Comparison of ENCODE assay signal across 8 cellular contexts in the genomic region with DNA sequence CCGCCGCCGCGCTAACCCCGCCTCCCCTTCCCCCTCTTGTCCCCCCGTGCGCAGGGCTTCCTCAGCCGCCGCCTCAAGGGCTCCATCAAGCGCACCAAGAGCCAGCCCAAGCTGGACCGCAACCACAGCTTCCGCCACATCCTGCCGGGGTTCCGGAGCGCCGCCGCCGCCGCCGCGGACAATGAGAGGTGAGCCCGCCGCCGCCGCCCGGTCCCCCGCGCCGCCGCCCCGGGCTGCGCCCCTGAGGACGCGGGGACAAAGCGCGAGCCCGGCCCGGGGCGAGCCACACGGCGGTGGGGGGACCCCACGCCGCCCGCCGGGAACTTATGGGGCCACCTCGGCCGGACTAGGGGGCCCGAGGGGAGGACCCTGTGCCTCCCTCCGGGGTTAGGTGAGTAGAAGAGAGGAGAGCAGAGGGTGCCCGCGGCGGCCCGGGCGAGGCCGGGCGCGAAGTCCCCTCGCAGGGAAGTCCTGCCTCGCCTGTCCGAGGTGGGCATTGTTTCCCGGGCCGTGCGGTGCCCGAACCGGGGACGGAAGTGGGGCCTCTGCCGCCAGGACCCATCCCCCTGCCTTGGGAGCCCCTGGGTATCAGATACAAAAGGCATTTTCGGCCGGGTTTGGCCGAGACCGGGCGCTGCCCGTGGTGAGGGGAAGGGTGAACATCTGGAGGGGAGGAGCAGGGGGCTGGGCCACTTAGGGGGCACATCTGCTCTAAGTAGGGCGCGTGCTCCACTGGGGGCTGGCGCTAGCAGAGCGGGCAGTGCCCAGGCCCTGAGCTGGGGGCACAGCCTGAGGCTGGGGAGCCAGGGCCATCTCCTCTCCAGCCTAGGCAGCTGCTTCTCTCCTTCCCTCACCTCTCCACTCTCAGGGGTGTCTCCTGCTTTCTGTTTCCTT. TPM values are rescaled to one million over a fixed set of nuclear protein-coding genes. Genes with fewer than 3 reads are reported as not detected.
DNase-seq lines count a peak whose midpoint lies in the region; ATAC-seq, FAIRE-seq and TF ChIP-seq lines count a peak whose summit lies in the region.

No MANE protein-coding gene starts in this region.

- H3K9me3 ChIP-seq in GM12878 (replicated peaks; ENCODE audit: control insufficient read depth, insufficient read depth, low read length): no peaks in the 10 kb centered on the region

- no peak overlapping the region for H3K27ac ChIP-seq in GM12878 (ENCODE audit: control insufficient read depth, insufficient read depth)

- CTCF ChIA-PET in GM12878 (lab: Yijun Ruan, JAX): no interaction called here

- H3K27me3 ChIP-seq in GM12878 (replicated peaks in 1 of 2; ENCODE audit: control insufficient read depth in 2 of 2, insufficient read depth in 2 of 2, low read length in 1 of 2): peaks cover 7 to 21% of the 10 kb centered on the region in 2 experiments

- RAD21 ChIA-PET in GM12878 (lab: Charles Lee; ENCODE audit: unreplicated experiment): no interaction called here

- H3K9ac ChIP-seq in GM12878 (ENCODE audit: control insufficient read depth, insufficient read depth, low read length): no peak overlapping the region

- TF ChIP-seq POLR2A in GM12878 (IDR thresholded peaks at IDR 0.05; ENCODE audit: low read depth, low read length): no peak

- no peaks in the 10 kb centered on the region; the same call in 1 of the 2 replicates for H4K20me1 ChIP-seq in GM12878 (ENCODE audit: control insufficient read depth, insufficient read depth)

- TF ChIP-seq RAD21 in GM12878 (IDR thresholded peaks at IDR 0.05; ENCODE audit: insufficient read depth, low read depth, low read length): no peak

- H3K4me2 ChIP-seq in GM12878 (ENCODE audit: control insufficient read depth, insufficient read depth): peak overlapping the region; percentile 42

- SMC1A ChIA-PET in GM12878 (lab: Charles Lee; ENCODE audit: uncharacterized antibody, unreplicated experiment): no interaction called here

- no peaks in the 10 kb centered on the region for H3K79me2 ChIP-seq in GM12878 (ENCODE audit: control insufficient read depth, insufficient read depth, low read length)

- FAIRE-seq in GM12878 (lab: Jason Lieb, UNC): no peak

- intact Hi-C loops in GM12878 (cut with micrococcal nuclease; ENCODE audit: unreplicated experiment): no loop called here

- 9% methylated on average over 31 of the region's 77 CpGs for WGBS in GM12878 (ENCODE audit: insufficient coverage, insufficient replicate concordance, low lambda C conversion rate, missing lambda C conversion rate)

- TF ChIP-seq EP300 in GM12878 (IDR thresholded peaks at IDR 0.05; ENCODE audit: borderline replicate concordance in 1 of 2, control insufficient read depth in 1 of 2, low read depth in 2 of 2, low read length in 2 of 2): no peak

- BruUV-seq in GM12878 (replicated peaks; lab: Mats Ljungman, UMichigan): no TSS peak

- H3K4me3 ChIP-seq in GM12878: no peak overlapping the region

- peak; percentile 65 for DNase-seq in NCI-H82 (lab: John Stamatoyannopoulos, UW)
- DNase-seq in NCI-H82 treated with DMSO at 0.1 percent for 48 hours (lab: John Stamatoyannopoulos, UW; ENCODE audit: unreplicated experiment): no peak
- peak; percentile 70 for DNase-seq in RPMI8226
- DNase-seq in GM12878 (ENCODE audit: low read depth, low spot score): no peak
- DNase-seq in islet precursor cell: peak; percentile 78
- DNase-seq in stimulated activated CD4-positive, alpha-beta T cell treated with anti-CD3 and anti-CD28 coated beads, Interleukin-4, amount 100 ng/mL, for 24 hours: peak; percentile 15
- no peak for DNase-seq in kidney glomerular epithelial cell (lab: John Stamatoyannopoulos, UW)

- in situ Hi-C loops in GM12878 (cut with MboI): no loop called here

- no peak overlapping the region for H2AFZ ChIP-seq in GM12878 (ENCODE audit: control insufficient read depth, low read depth, low read length)

- POLR2A ChIA-PET in GM12878 (lab: Charles Lee): no interaction called here

- TF ChIP-seq CTCF in GM12878 (IDR thresholded peaks at IDR 0.05 in 2 of 3, conservative IDR thresholded peaks at IDR 0.05 in 1 of 3; ENCODE audit: control insufficient read depth in 2 of 3, extremely low read depth in 1 of 3, insufficient read depth in 1 of 3, low read depth in 3 of 3, low read length in 3 of 3): no peak

- H3K4me1 ChIP-seq in GM12878 (ENCODE audit: control insufficient read depth, insufficient read depth, low read length): no peaks in the 10 kb centered on the region; the same call in 1 of the 2 replicates

- ATAC-seq in HG02610 (IDR thresholded peaks at IDR 0.05; ENCODE audit: unreplicated experiment): peak; percentile 51
- ATAC-seq in GM12878: peak; percentile 75

- H3K36me3 ChIP-seq in GM12878 (ENCODE audit: control insufficient read depth in 2 of 2, insufficient read depth in 2 of 2, low read length in 1 of 2): no peaks in the 10 kb centered on the region

TF ChIP-seq in GM12878, 131 proteins besides CTCF, POLR2A, EP300 and RAD21 (continues in another document):
- no peak for TF ChIP-seq SIX5 (IDR thresholded peaks at IDR 0.05; ENCODE audit: low read depth, low read length, severe bottlenecking)
- no peak for TF ChIP-seq PML (IDR thresholded peaks at IDR 0.05; ENCODE audit: low read length)
- no peak for TF ChIP-seq SUPT20H (IDR thresholded peaks at IDR 0.05; ENCODE audit: borderline replicate concordance, control insufficient read depth, low read depth, low read length)
- TF ChIP-seq, protein P1, sequence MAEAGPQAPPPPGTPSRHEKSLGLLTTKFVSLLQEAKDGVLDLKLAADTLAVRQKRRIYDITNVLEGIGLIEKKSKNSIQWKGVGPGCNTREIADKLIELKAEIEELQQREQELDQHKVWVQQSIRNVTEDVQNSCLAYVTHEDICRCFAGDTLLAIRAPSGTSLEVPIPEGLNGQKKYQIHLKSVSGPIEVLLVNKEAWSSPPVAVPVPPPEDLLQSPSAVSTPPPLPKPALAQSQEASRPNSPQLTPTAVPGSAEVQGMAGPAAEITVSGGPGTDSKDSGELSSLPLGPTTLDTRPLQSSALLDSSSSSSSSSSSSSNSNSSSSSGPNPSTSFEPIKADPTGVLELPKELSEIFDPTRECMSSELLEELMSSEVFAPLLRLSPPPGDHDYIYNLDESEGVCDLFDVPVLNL (IDR thresholded peaks at IDR 0.05; ENCODE audit: low read depth, low read length): no peak
- no peak for TF ChIP-seq NFXL1 (IDR thresholded peaks at IDR 0.05; ENCODE audit: borderline replicate concordance)
- TF ChIP-seq KAT2A (conservative IDR thresholded peaks at IDR 0.05; ENCODE audit: control insufficient read depth, low read depth, low read length): no peak
- no peak for TF ChIP-seq MTA2 (IDR thresholded peaks at IDR 0.05; ENCODE audit: low read depth)
- TF ChIP-seq DPF2 (IDR thresholded peaks at IDR 0.05): no peak
- no peak for TF ChIP-seq CHD4 (IDR thresholded peaks at IDR 0.05)
- TF ChIP-seq CEBPB (IDR thresholded peaks at IDR 0.05; ENCODE audit: borderline replicate concordance in 1 of 2, low read depth in 2 of 2, low read length in 2 of 2): no peak
- TF ChIP-seq, protein P2, sequence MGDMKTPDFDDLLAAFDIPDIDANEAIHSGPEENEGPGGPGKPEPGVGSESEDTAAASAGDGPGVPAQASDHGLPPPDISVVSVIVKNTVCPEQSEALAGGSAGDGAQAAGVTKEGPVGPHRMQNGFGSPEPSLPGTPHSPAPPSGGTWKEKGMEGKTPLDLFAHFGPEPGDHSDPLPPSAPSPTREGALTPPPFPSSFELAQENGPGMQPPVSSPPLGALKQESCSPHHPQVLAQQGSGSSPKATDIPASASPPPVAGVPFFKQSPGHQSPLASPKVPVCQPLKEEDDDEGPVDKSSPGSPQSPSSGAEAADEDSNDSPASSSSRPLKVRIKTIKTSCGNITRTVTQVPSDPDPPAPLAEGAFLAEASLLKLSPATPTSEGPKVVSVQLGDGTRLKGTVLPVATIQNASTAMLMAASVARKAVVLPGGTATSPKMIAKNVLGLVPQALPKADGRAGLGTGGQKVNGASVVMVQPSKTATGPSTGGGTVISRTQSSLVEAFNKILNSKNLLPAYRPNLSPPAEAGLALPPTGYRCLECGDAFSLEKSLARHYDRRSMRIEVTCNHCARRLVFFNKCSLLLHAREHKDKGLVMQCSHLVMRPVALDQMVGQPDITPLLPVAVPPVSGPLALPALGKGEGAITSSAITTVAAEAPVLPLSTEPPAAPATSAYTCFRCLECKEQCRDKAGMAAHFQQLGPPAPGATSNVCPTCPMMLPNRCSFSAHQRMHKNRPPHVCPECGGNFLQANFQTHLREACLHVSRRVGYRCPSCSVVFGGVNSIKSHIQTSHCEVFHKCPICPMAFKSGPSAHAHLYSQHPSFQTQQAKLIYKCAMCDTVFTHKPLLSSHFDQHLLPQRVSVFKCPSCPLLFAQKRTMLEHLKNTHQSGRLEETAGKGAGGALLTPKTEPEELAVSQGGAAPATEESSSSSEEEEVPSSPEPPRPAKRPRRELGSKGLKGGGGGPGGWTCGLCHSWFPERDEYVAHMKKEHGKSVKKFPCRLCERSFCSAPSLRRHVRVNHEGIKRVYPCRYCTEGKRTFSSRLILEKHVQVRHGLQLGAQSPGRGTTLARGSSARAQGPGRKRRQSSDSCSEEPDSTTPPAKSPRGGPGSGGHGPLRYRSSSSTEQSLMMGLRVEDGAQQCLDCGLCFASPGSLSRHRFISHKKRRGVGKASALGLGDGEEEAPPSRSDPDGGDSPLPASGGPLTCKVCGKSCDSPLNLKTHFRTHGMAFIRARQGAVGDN (IDR thresholded peaks at IDR 0.05): no peak
- peak; percentile 50 for TF ChIP-seq RUNX3 (IDR thresholded peaks at IDR 0.05; ENCODE audit: low read length)
- no peak for TF ChIP-seq CBX5 (IDR thresholded peaks at IDR 0.05; ENCODE audit: low read depth)

RNA-seq across cellular contexts. Expression of gene DAB2IP, which starts 48.1 kb away (rescaled TPM):
- total RNA-seq in GM12878 (2013; cell fraction: nucleolus; rRNA removed): not detected in 2 replicates
- total RNA-seq in GM12878 (2014; rRNA removed) (0.11 TPM in 1 of 2 replicates, not detected in the other), GM12878 (2014; rRNA removed; fragmentation: Illumina TruSeq; extraction: Trizol) (not detected in 2 replicates), GM12878 (2021) (0.19 and 0.38 TPM in 2 replicates)
- not detected for polyA plus RNA-seq in GM12878 (2011; ENCODE audit: low read depth)
- polyA plus RNA-seq in GM12878 (2011; rRNA removed) (0.16 and 0.26 TPM in 2 replicates), GM12878 (2014; fragmentation: Illumina TruSeq; extraction: Trizol) (0.03 TPM in 1 of 2 replicates, not detected in the other), GM12878 (2014; fragmentation: Nextera tagmentation; extraction: Ambion mirVana) (not detected), GM12878 (2014; rRNA removed) (0.01 and 0.03 TPM in 2 replicates), GM12878 (2016; fragmentation: Nextera tagmentation; extraction: Ambion mirVana) (not detected)
- 0.06 and 0.15 TPM in 2 replicates for polyA plus RNA-seq in GM12878 (2011; cell fraction: cytosol; rRNA removed)
- 0.04 and 0.16 TPM in 2 replicates for polyA plus RNA-seq in GM12878 (2011; cell fraction: nucleus; rRNA removed)
- polyA plus RNA-seq in GM12878 (2012): 0.11 and 0.28 TPM in 2 replicates
- polyA minus RNA-seq in GM12878 (2011; rRNA and poly(A)+ RNA removed): 0.10 TPM in 1 of 2 replicates, not detected in the other
- polyA minus RNA-seq in GM12878 (2011; cell fraction: cytosol; rRNA and poly(A)+ RNA removed): 3.5 TPM in 1 of 2 replicates, not detected in the other
- polyA minus RNA-seq in GM12878 (2011; cell fraction: nucleus; rRNA and poly(A)+ RNA removed): 0.48 TPM in 1 of 2 replicates, not detected in the other

Comparison
In these comparisons a context has a peak if more than half of its experiments do, and no peak if none do; other contexts are left out.
1. DNase-seq: peak in NCI-H82 (single experiment), RPMI8226 (single experiment), islet precursor cell (single experiment) and stimulated activated CD4-positive, alpha-beta T cell treated with anti-CD3 and anti-CD28 coated beads, Interleukin-4, amount 100 ng/mL, for 24 hours (single experiment); none in NCI-H82 treated with DMSO at 0.1 percent for 48 hours (single experiment), GM12878 (single experiment) and kidney glomerular epithelial cell (single experiment).